Comparison of ENCODE assay signal across 8 cellular contexts in the genomic region with DNA sequence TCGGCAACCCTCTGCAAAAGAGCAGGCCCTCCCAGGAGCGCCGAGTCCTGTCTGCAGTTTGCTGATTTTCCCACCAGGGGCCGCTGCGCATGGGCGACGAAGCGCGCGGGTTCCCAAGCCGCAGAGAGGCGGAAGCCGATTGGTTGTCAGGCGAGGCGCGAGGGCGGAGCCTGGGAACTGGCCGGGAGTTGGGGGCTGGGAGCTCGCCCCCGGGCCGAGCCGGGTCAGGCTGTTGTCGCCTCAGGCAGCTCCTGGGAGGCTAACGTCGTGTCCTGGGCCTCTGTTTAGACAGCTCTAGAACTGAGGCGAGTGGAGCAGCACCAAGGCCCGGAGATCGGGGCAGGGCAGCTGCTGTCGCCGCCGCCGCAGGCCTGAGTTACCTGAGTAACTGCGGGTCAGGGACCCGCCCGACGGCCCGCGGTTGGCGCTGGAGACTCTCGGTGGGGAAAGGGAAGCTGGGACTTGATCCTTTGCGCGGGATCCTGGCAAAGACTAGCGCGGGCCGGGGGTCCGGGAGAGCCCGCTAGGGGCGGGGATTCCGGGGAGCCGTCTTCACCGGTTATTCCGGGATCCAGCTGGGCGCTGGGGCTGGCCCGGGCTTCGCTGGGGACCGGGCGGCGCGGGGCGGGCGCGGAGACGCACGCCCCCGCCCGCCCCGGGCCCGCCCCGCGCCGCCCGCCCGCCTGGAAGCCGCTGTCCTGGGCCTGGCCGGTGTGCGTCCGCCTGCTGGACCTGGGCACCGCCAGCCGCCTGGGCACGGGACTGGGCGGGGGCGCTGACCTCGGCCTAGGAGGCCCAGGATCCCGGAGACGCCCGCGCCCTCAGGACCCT. TPM values are rescaled to one million over a fixed set of nuclear protein-coding genes. Genes with fewer than 3 reads are reported as not detected.
A peak's percentile ranks its signal among the peaks of the same experiment; 100 is the strongest.
DNase-seq lines count a peak whose midpoint lies in the region; ATAC-seq and TF ChIP-seq lines count a peak whose summit lies in the region.

A gene (plus strand): TSS at position 688 of the 831 bp plus-strand sequence. CDS start 607 bp downstream, outside the sequence.

- H3K4me1 Mint-ChIP-seq in activated T-cell treated with anti-CD3 and anti-CD28 coated beads, Interleukin-2, amount 50 U/mL, for 4 hours (ENCODE audit: low read depth): peaks cover 60% of the 10 kb centered on the region

- H3K36me3 Mint-ChIP-seq in activated T-cell treated with anti-CD3 and anti-CD28 coated beads, Interleukin-2, amount 50 U/mL, for 4 hours (ENCODE audit: insufficient read depth): no peaks in the 10 kb centered on the region

- peak; percentile 90 for DNase-seq in DMS79 (lab: John Stamatoyannopoulos, UW)
- peak; percentile 94 for DNase-seq in Jurkat, Clone E6-1 (ENCODE audit: low read depth, low spot score)
- DNase-seq in activated T-cell treated with anti-CD3 and anti-CD28 coated beads, Interleukin-2, amount 50 U/mL, for 4 hours: peak; percentile 98
- DNase-seq in myocyte (ENCODE audit: low read depth): peak; percentile 95
- peak; percentile 95 to 98 for DNase-seq in stimulated activated CD8-positive, alpha-beta memory T cell treated with anti-CD3 and anti-CD28 coated beads, Interleukin-7, amount 100 ng/mL, for 48 hours (ENCODE audit: extremely low read depth in 1 of 2, low read depth in 1 of 2)

- no peaks in the 10 kb centered on the region for H3K9me3 Mint-ChIP-seq in activated T-cell treated with anti-CD3 and anti-CD28 coated beads, Interleukin-2, amount 50 U/mL, for 4 hours

- H3K27me3 Mint-ChIP-seq in activated T-cell treated with anti-CD3 and anti-CD28 coated beads, Interleukin-2, amount 50 U/mL, for 4 hours (ENCODE audit: low read depth): no peaks in the 10 kb centered on the region

- ATAC-seq in GM21619 (IDR thresholded peaks at IDR 0.05; ENCODE audit: unreplicated experiment) (peak; percentile 59), esophagus mucosa (peak; percentile 89)
- ATAC-seq in activated T-cell treated with anti-CD3 and anti-CD28 coated beads, Interleukin-2, amount 50 U/mL, for 4 hours: peak; percentile 81 to 82

- H3K4me3 Mint-ChIP-seq in activated T-cell treated with anti-CD3 and anti-CD28 coated beads, Interleukin-2, amount 50 U/mL, for 4 hours: peak within 1 kb of the TSS; percentile 97

- peak within 1 kb of the TSS; percentile 81 for H3K4me3 ChIP-seq in Jurkat, Clone E6-1 (ENCODE audit: low read length)

TF ChIP-seq in PFSK-1, 5 proteins besides CTCF, POLR2A, EP300 and RAD21:
- TF ChIP-seq, protein P1, sequence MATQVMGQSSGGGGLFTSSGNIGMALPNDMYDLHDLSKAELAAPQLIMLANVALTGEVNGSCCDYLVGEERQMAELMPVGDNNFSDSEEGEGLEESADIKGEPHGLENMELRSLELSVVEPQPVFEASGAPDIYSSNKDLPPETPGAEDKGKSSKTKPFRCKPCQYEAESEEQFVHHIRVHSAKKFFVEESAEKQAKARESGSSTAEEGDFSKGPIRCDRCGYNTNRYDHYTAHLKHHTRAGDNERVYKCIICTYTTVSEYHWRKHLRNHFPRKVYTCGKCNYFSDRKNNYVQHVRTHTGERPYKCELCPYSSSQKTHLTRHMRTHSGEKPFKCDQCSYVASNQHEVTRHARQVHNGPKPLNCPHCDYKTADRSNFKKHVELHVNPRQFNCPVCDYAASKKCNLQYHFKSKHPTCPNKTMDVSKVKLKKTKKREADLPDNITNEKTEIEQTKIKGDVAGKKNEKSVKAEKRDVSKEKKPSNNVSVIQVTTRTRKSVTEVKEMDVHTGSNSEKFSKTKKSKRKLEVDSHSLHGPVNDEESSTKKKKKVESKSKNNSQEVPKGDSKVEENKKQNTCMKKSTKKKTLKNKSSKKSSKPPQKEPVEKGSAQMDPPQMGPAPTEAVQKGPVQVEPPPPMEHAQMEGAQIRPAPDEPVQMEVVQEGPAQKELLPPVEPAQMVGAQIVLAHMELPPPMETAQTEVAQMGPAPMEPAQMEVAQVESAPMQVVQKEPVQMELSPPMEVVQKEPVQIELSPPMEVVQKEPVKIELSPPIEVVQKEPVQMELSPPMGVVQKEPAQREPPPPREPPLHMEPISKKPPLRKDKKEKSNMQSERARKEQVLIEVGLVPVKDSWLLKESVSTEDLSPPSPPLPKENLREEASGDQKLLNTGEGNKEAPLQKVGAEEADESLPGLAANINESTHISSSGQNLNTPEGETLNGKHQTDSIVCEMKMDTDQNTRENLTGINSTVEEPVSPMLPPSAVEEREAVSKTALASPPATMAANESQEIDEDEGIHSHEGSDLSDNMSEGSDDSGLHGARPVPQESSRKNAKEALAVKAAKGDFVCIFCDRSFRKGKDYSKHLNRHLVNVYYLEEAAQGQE (IDR thresholded peaks at IDR 0.05; ENCODE audit: insufficient read depth in 1 of 2, low read depth in 2 of 2, low read length in 2 of 2): peak in 1 of 2 experiments; percentile 42; a peak in 1 of 4 replicates
- TF ChIP-seq FOXP2 (optimal IDR thresholded peaks at IDR 0.05; ENCODE audit: borderline replicate concordance, extremely low read depth, extremely low read length, insufficient read depth) (peak; percentile 37), TAF1 (IDR thresholded peaks at IDR 0.05; ENCODE audit: borderline replicate concordance, insufficient read depth, low read length) (peak; percentile 62; the same call in 1 of the 2 replicates), POLR2AphosphoS5 (IDR thresholded peaks at IDR 0.05; ENCODE audit: low read depth, low read length) (peak; percentile 69), SIN3A (IDR thresholded peaks at IDR 0.05; ENCODE audit: borderline replicate concordance, insufficient read depth, low read length) (peak; percentile 59; the same call in 1 of the 2 replicates)

RNA-seq across cellular contexts. Expression of the gene that starts here (rescaled TPM):
- polyA plus RNA-seq in Jurkat, Clone E6-1 (2012; ENCODE audit: insufficient read depth, insufficient read length): 53.5 TPM
- 27.2 TPM for polyA plus RNA-seq in PFSK-1 (2012; ENCODE audit: insufficient read length, low read depth)
- total RNA-seq in activated T-cell treated with anti-CD3 and anti-CD28 coated beads, Interleukin-2, amount 50 U/mL, for 4 hours: 10 to 100 TPM; 35.6 to 42.5 (median 37.4) TPM
- total RNA-seq in esophagus mucosa: 85.1 TPM
- total RNA-seq in myocyte: 36.3 and 46.4 TPM in 2 replicates
- polyA plus RNA-seq in myocyte (2012): 50.1 TPM

Comparison
In these comparisons a context has a peak if more than half of its experiments do, and no peak if none do; other contexts are left out.
1. Peak in every context shown above with its lines: DNase-seq, ATAC-seq and H3K4me3 ChIP-seq.